8 cellular contexts compared by ENCODE assay signal in genomic region chr12:110079477-110080400, GRCh38. TPM values are rescaled to one million over a fixed set of nuclear protein-coding genes. Genes with fewer than 3 reads are reported as not detected.
DNase-seq lines count a peak whose midpoint lies in the region; ATAC-seq and TF ChIP-seq lines count a peak whose summit lies in the region.

No MANE protein-coding gene starts in this region.

- peak overlapping the region; percentile 57 for H3K4me2 ChIP-seq in DOHH2 (ENCODE audit: low read length)
- H3K4me2 ChIP-seq in MM.1S (ENCODE audit: low read depth, low read length) = peak overlapping the region; percentile 72

- no peaks in the 10 kb centered on the region for H3K9me3 Mint-ChIP-seq in HFFc6

- H3K9me2 ChIP-seq in DOHH2 (replicated peaks; ENCODE audit: control insufficient read depth, low read length) = no peaks in the 10 kb centered on the region
- H3K9me2 ChIP-seq in MM.1S (replicated peaks; ENCODE audit: insufficient read depth, low read length) = no peaks in the 10 kb centered on the region

- H3K4me1 ChIP-seq in DOHH2 (ENCODE audit: control insufficient read depth, low read length) = peaks cover 16% of the 10 kb centered on the region
- peaks cover 12% of the 10 kb centered on the region for H3K4me1 ChIP-seq in MM.1S (ENCODE audit: low read length)
- H3K4me1 ChIP-seq in psoas muscle = no peaks in the 10 kb centered on the region

- H3K27me3 ChIP-seq in DOHH2 (ENCODE audit: control insufficient read depth, low read length) (no peaks in the 10 kb centered on the region), MM.1S (replicated peaks; ENCODE audit: insufficient read depth, low read length) (no peaks in the 10 kb centered on the region), psoas muscle (ENCODE audit: insufficient read depth in 3 of 3, low read length in 2 of 3) (no peaks in the 10 kb centered on the region)

- no peaks in the 10 kb centered on the region for H4K20me1 ChIP-seq in DOHH2 (ENCODE audit: control insufficient read depth, insufficient read depth, low read depth, low read length)
- H4K20me1 ChIP-seq in MM.1S (ENCODE audit: insufficient read depth, low read length) = no peaks in the 10 kb centered on the region

- DNase-seq in MM.1S (peak; percentile 86), fibroblast of the aortic adventitia (ENCODE audit: low read depth) (peak; percentile 54), psoas muscle (peak; percentile 34 to 62), GM03348 (ENCODE audit: low spot score) (no peak), HFFc6 (no peak)
- DNase-seq in activated CD8-positive, alpha-beta memory T cell treated with anti-CD3 and anti-CD28 coated beads for 24 hours = peak; percentile 87

- H3K27me3 Mint-ChIP-seq in HFFc6 (ENCODE audit: insufficient read depth) = peaks cover 9% of the 10 kb centered on the region

- 81 to 82% (median 82%) methylated on average over 24 of the region's 24 CpGs for WGBS in psoas muscle, 3 donors

- intact Hi-C loops in psoas muscle (cut with DNase I) = no loop called here

- H3K9ac ChIP-seq in MM.1S (ENCODE audit: low read length) = peak overlapping the region; percentile 56

- no peaks in the 10 kb centered on the region for H3F3A ChIP-seq in DOHH2 (ENCODE audit: control insufficient read depth, insufficient read depth)
- H3F3A ChIP-seq in MM.1S (ENCODE audit: insufficient read depth, low read length) = peaks cover 4% of the 10 kb centered on the region; the same call in 1 of the 2 replicates

- H3K9me3 ChIP-seq in DOHH2 (ENCODE audit: control insufficient read depth, insufficient read depth, low read length) (no peaks in the 10 kb centered on the region), MM.1S (replicated peaks; ENCODE audit: insufficient read depth, low read length) (no peaks in the 10 kb centered on the region), psoas muscle (no peaks in the 10 kb centered on the region)

- TF ChIP-seq CTCF in DOHH2 (IDR thresholded peaks at IDR 0.05; ENCODE audit: low read depth, low read length, poor library complexity, severe bottlenecking) (no peak), MM.1S (IDR thresholded peaks at IDR 0.05; ENCODE audit: low read length) (no peak), fibroblast of the aortic adventitia (IDR thresholded peaks at IDR 0.05; ENCODE audit: insufficient read depth, low read length) (no peak), psoas muscle (IDR thresholded peaks at IDR 0.05) (no peak), HFFc6 (IDR thresholded peaks at IDR 0.05) (no peak)

- H3K27ac ChIP-seq in DOHH2 (ENCODE audit: low read depth, low read length) (0 out of 2 replicates have a peak overlapping the region, but pooled peaks have one; percentile 3), MM.1S (ENCODE audit: low read length) (peak overlapping the region; percentile 93), psoas muscle (no peak overlapping the region)

- H3K36me3 ChIP-seq in DOHH2 (ENCODE audit: control insufficient read depth, low read length) (no peaks in the 10 kb centered on the region), MM.1S (replicated peaks; ENCODE audit: insufficient read depth, low read length) (no peaks in the 10 kb centered on the region), psoas muscle (ENCODE audit: insufficient read depth in 1 of 2, low read depth in 1 of 2) (no peaks in the 10 kb centered on the region)

- no peaks in the 10 kb centered on the region for H3K36me3 Mint-ChIP-seq in HFFc6 (ENCODE audit: low read depth)

- no peak overlapping the region for H3K27ac Mint-ChIP-seq in HFFc6

- peak; percentile 72 for ATAC-seq in GM21576 (IDR thresholded peaks at IDR 0.05; ENCODE audit: unreplicated experiment)
- ATAC-seq in psoas muscle = peak in 1 of 4 donors; percentile 24

- H2AFZ ChIP-seq in MM.1S (ENCODE audit: low read length) = peak overlapping the region; percentile 81

- no peak overlapping the region; the same call in 1 of the 2 replicates for H3K4me3 Mint-ChIP-seq in HFFc6

- H3K79me2 ChIP-seq in DOHH2 (ENCODE audit: control insufficient read depth, low read length) = no peaks in the 10 kb centered on the region
- no peaks in the 10 kb centered on the region for H3K79me2 ChIP-seq in MM.1S (ENCODE audit: low read length)

- H3K4me3 ChIP-seq in DOHH2 (ENCODE audit: low read length) (peak overlapping the region; percentile 63), MM.1S (ENCODE audit: low read length) (peak overlapping the region; percentile 48; the same call in 1 of the 2 replicates), fibroblast of the aortic adventitia (ENCODE audit: low read depth, low read length) (no peak overlapping the region), psoas muscle (no peak overlapping the region)

- peaks cover 6% of the 10 kb centered on the region for H3K4me1 Mint-ChIP-seq in HFFc6 (ENCODE audit: low read depth)

RNA-seq across cellular contexts. Expression of gene C12orf76, which starts 31.4 kb away (rescaled TPM):
- 10.3 and 11.9 TPM in 2 replicates for total RNA-seq in fibroblast of the aortic adventitia (ENCODE audit: low replicate concordance)
- 1 to 10 TPM; 3.1 to 9.8 (median 6.1) TPM for total RNA-seq in psoas muscle
- polyA plus RNA-seq in psoas muscle = 10 to 100 TPM in 1 of 3 donors, 1 to 10 TPM in 2; 6.9 to 19.1 (median 7.4) TPM
- total RNA-seq in HFFc6 (2021; fragmentation: NEBNext Ultra II Directional; extraction: Animal tissue kit (Norgen Biotek cat#: 25700)) = 1 to 10 TPM; 4.2 to 5.8 (median 4.6) TPM

RNA-seq across cellular contexts. Expression of gene IFT81, which starts 44.4 kb away (rescaled TPM):
- total RNA-seq in fibroblast of the aortic adventitia (ENCODE audit: low replicate concordance) (20.4 and 30.8 TPM in 2 replicates), psoas muscle (1 to 10 TPM; 4.1 to 9.6 (median 5.3) TPM)
- 1 to 10 TPM; 2.5 to 8.7 (median 3.8) TPM for polyA plus RNA-seq in psoas muscle
- total RNA-seq in HFFc6 (2021; fragmentation: NEBNext Ultra II Directional; extraction: Animal tissue kit (Norgen Biotek cat#: 25700)) = 10 to 100 TPM in 5 of 6 experiments, 1 to 10 TPM in 1; 9.4 to 14.4 (median 12.8) TPM

Comparison
In these comparisons a context has a peak if more than half of its experiments do, and no peak if none do; other contexts are left out.
1. H3K4me3 ChIP-seq: peak in DOHH2 (single experiment) and MM.1S (single experiment); none in fibroblast of the aortic adventitia (single experiment) and psoas muscle (single experiment).
2. DNase-seq: peak in MM.1S (single experiment), activated CD8-positive, alpha-beta memory T cell treated with anti-CD3 and anti-CD28 coated beads for 24 hours (single experiment), fibroblast of the aortic adventitia (single experiment) and psoas muscle (2 of 2); none in GM03348 (single experiment) and HFFc6 (single experiment).